In genomic region chrX:112714357-112714918, GRCh38 we compare ENCODE assay signal across 2 cellular contexts.
A peak's percentile ranks its signal among the peaks of the same experiment; 100 is the strongest.
TF ChIP-seq lines count a peak whose summit lies in the region.

No MANE protein-coding gene starts in this region.

TF ChIP-seq in A549, 52 proteins besides CTCF, POLR2A, EP300 and RAD21:
- no peak for TF ChIP-seq ATOH8 (CRISPR knock-in tag; IDR thresholded peaks at IDR 0.05; ENCODE audit: low read depth)
- no peak for TF ChIP-seq CBX8 (IDR thresholded peaks at IDR 0.05)
- no peak for TF ChIP-seq ELK1 (IDR thresholded peaks at IDR 0.05; ENCODE audit: low read depth, low read length)
- no peak for TF ChIP-seq RNF2 (IDR thresholded peaks at IDR 0.05; ENCODE audit: borderline replicate concordance, low read depth)
- no peak for TF ChIP-seq RARB (CRISPR knock-in tag; IDR thresholded peaks at IDR 0.05)

TF ChIP-seq in IMR-90, 13 proteins besides CTCF, POLR2A, EP300 and RAD21:
- TF ChIP-seq CEBPB (IDR thresholded peaks at IDR 0.05; ENCODE audit: low read depth, low read length) (peak; percentile 72), MAFK (IDR thresholded peaks at IDR 0.05; ENCODE audit: low read depth, low read length) (no peak), MAZ (IDR thresholded peaks at IDR 0.05; ENCODE audit: borderline replicate concordance, low read depth, low read length) (no peak), MXI1 (IDR thresholded peaks at IDR 0.05; ENCODE audit: borderline replicate concordance, low read depth, low read length) (no peak)
